ENCODE assay signal across 11 cellular contexts in the genomic region with DNA sequence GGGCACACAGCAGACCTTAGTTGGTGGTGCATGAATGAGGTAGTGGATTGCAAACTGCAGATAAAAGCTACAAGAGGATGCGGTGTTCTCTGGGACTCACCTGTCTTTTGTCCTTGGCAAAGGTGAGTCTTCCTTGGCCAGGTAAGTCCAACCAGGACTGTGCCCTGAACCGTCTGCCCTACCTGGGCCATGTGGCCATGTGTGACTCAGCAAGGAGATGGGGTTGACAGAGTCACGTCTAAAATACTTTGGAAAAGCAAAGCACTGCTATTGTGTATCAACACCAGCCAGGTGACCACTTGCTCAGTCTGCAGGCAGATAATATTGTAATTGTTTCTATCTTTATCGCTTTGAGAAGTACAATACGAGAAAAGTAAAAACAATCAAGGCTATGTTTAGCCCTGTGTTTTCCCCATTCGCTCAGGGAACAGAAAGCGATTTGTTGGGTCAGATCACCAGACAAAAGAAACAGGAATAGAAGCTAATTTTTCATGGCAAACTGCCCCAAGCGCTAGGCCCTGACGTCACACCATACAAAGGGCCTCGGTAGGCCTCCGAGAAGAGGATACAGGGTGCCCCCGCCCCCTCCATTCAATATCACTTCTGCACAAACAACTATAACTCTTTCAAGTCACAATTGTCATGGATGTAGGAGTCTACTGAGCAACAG. TPM values are rescaled to one million over a fixed set of nuclear protein-coding genes. Genes with fewer than 3 reads are reported as not detected.
DNase-seq lines count a peak whose midpoint lies in the region; ATAC-seq and TF ChIP-seq lines count a peak whose summit lies in the region.
"Had no signal": no experiment of that assay in that cellular context is flagged by ENCODE, and none has a peak within 500 bp of the region (broad histone marks: within the 10 kb centered on the region; RNA-seq: fewer than 3 reads in every experiment).

No MANE protein-coding gene starts in this region.

- intact Hi-C loops in esophagus squamous epithelium (cut with DNase I) (no loop called here), aorta (cut with DNase I) (no loop called here)

- WGBS in esophagus squamous epithelium, 2 donors = 69 to 71% methylated on average over 11 to 12 of the region's 12 CpGs
- 21 to 33% methylated on average over 12 of the region's 12 CpGs for WGBS in aorta, 2 donors

- peaks cover 44% of the 10 kb centered on the region for H3K4me1 Mint-ChIP-seq in activated naive CD8-positive, alpha-beta T cell treated with anti-CD3 and anti-CD28 coated beads, Interleukin-2, amount 10 ng/mL, durations not matched to agents 7 days and 5 days
- H3K4me1 Mint-ChIP-seq in activated naive CD8-positive, alpha-beta T cell treated with anti-CD3 and anti-CD28 coated beads for 36 hours = peaks cover 68% of the 10 kb centered on the region
- H3K4me1 Mint-ChIP-seq in neural crest cell = peaks cover 45% of the 10 kb centered on the region

- peak overlapping the region; percentile 58 for H3K27ac Mint-ChIP-seq in activated naive CD8-positive, alpha-beta T cell treated with anti-CD3 and anti-CD28 coated beads, Interleukin-2, amount 10 ng/mL, durations not matched to agents 7 days and 5 days
- H3K27ac Mint-ChIP-seq in activated naive CD8-positive, alpha-beta T cell treated with anti-CD3 and anti-CD28 coated beads for 36 hours = no peak overlapping the region
- H3K27ac Mint-ChIP-seq in neural crest cell (ENCODE audit: unreplicated experiment) = peak overlapping the region; percentile 51

- no peak overlapping the region for H3K4me3 Mint-ChIP-seq in activated naive CD8-positive, alpha-beta T cell treated with anti-CD3 and anti-CD28 coated beads, Interleukin-2, amount 10 ng/mL, durations not matched to agents 7 days and 5 days
- no peak overlapping the region for H3K4me3 Mint-ChIP-seq in activated naive CD8-positive, alpha-beta T cell treated with anti-CD3 and anti-CD28 coated beads for 36 hours
- no peak overlapping the region for H3K4me3 Mint-ChIP-seq in neural crest cell

- no peak for ATAC-seq in activated naive CD8-positive, alpha-beta T cell treated with anti-CD3 and anti-CD28 coated beads, Interleukin-2, amount 10 ng/mL, durations not matched to agents 7 days and 5 days (ENCODE audit: low read depth)
- peak; percentile 47 for ATAC-seq in aorta (ENCODE audit: low FRiP score)
- ATAC-seq: body of pancreas had no signal

- no peaks in the 10 kb centered on the region for H3K9me3 Mint-ChIP-seq in activated naive CD8-positive, alpha-beta T cell treated with anti-CD3 and anti-CD28 coated beads, Interleukin-2, amount 10 ng/mL, durations not matched to agents 7 days and 5 days
- H3K9me3 Mint-ChIP-seq in activated naive CD8-positive, alpha-beta T cell treated with anti-CD3 and anti-CD28 coated beads for 36 hours = no peaks in the 10 kb centered on the region
- H3K9me3 Mint-ChIP-seq in neural crest cell = no peaks in the 10 kb centered on the region

- peak overlapping the region; percentile 27 to 69 (median 56) for H3K27ac ChIP-seq in esophagus squamous epithelium
- no peak overlapping the region for H3K27ac ChIP-seq in aorta (ENCODE audit: low read depth in 1 of 2, low read length in 2 of 2)

- TF ChIP-seq CTCF in esophagus squamous epithelium (IDR thresholded peaks at IDR 0.05) (no peak), neural crest cell (conservative IDR thresholded peaks at IDR 0.05) (no peak)

- H3K27me3 Mint-ChIP-seq in activated naive CD8-positive, alpha-beta T cell treated with anti-CD3 and anti-CD28 coated beads, Interleukin-2, amount 10 ng/mL, durations not matched to agents 7 days and 5 days = no peaks in the 10 kb centered on the region
- H3K27me3 Mint-ChIP-seq in activated naive CD8-positive, alpha-beta T cell treated with anti-CD3 and anti-CD28 coated beads for 36 hours = no peaks in the 10 kb centered on the region
- H3K27me3 Mint-ChIP-seq in neural crest cell (ENCODE audit: low read depth) = no peaks in the 10 kb centered on the region

- TF ChIP-seq POLR2A in esophagus squamous epithelium (IDR thresholded peaks at IDR 0.05) = no peak

- POLR2A ChIA-PET in activated naive CD8-positive, alpha-beta T cell treated with anti-CD3 and anti-CD28 coated beads, Interleukin-2, amount 10 ng/mL, durations not matched to agents 7 days and 5 days (lab: Charles Lee) = interaction anchor here (1.6 to 3.2 kb wide), 3 partner anchors 10 to 32 kb away, joined by 6 to 17 read pairs (median 8); no protein-coding TSS in a partner anchor

- peaks cover 3 to 48% (median 9%) of the 10 kb centered on the region in 3 donors for H3K36me3 ChIP-seq in esophagus squamous epithelium
- H3K36me3 ChIP-seq in aorta (ENCODE audit: control insufficient read depth in 1 of 2, insufficient read depth in 2 of 2, low read length in 1 of 2) = peaks cover 0 to 2% of the 10 kb centered on the region in 2 donors

- H3K4me3 ChIP-seq in esophagus squamous epithelium (no peak overlapping the region), aorta (ENCODE audit: low read length in 2 of 2) (no peak overlapping the region)
- H3K4me3 ChIP-seq: body of pancreas, Peyer's patch had no signal

- H3K4me1 ChIP-seq in esophagus squamous epithelium = peaks cover 8 to 89% (median 21%) of the 10 kb centered on the region in 3 donors
- no peaks in the 10 kb centered on the region for H3K4me1 ChIP-seq in aorta (ENCODE audit: control insufficient read depth in 1 of 2, insufficient read depth in 2 of 2, low read length in 2 of 2)

- no peaks in the 10 kb centered on the region for H3K27me3 ChIP-seq in esophagus squamous epithelium
- no peaks in the 10 kb centered on the region for H3K27me3 ChIP-seq in aorta (ENCODE audit: control insufficient read depth in 1 of 2, insufficient read depth in 2 of 2, low read length in 1 of 2)
- H3K27me3 ChIP-seq: body of pancreas, Peyer's patch had no signal

- no peak for DNase-seq in activated naive CD8-positive, alpha-beta T cell treated with anti-CD3 and anti-CD28 coated beads, Interleukin-2, amount 10 ng/mL, durations not matched to agents 7 days and 5 days
- no peak for DNase-seq in activated naive CD8-positive, alpha-beta T cell treated with anti-CD3 and anti-CD28 coated beads for 36 hours
- no peak for DNase-seq in esophagus squamous epithelium (lab: John Stamatoyannopoulos, UW)
- DNase-seq in neural crest cell (ENCODE audit: low read depth, low spot score) = no peak
- peak in 1 of 2 donors; percentile 87 for DNase-seq in aorta
- no peak for DNase-seq in activated gamma-delta T cell (lab: John Stamatoyannopoulos, UW)
- no peak for DNase-seq in NCI-H226
- no peak for DNase-seq in SK-N-DZ (ENCODE audit: low spot score)
- DNase-seq: NCI-H1092, Peyer's patch had no signal

- H3K36me3 Mint-ChIP-seq in activated naive CD8-positive, alpha-beta T cell treated with anti-CD3 and anti-CD28 coated beads, Interleukin-2, amount 10 ng/mL, durations not matched to agents 7 days and 5 days = peaks cover 33% of the 10 kb centered on the region
- peaks cover 15% of the 10 kb centered on the region for H3K36me3 Mint-ChIP-seq in activated naive CD8-positive, alpha-beta T cell treated with anti-CD3 and anti-CD28 coated beads for 36 hours
- H3K36me3 Mint-ChIP-seq in neural crest cell (ENCODE audit: low read depth) = peaks cover 5% of the 10 kb centered on the region

- no peaks in the 10 kb centered on the region for H3K9me3 ChIP-seq in esophagus squamous epithelium
- no peaks in the 10 kb centered on the region for H3K9me3 ChIP-seq in aorta (ENCODE audit: control insufficient read depth, low read length)
- H3K9me3 ChIP-seq: body of pancreas, Peyer's patch had no signal

RNA-seq across cellular contexts. Expression of gene FAM53B, which starts 57.3 kb away (rescaled TPM):
- 10 to 100 TPM; 29.8 to 33.0 TPM for total RNA-seq in activated naive CD8-positive, alpha-beta T cell treated with anti-CD3 and anti-CD28 coated beads, Interleukin-2, amount 10 ng/mL, durations not matched to agents 7 days and 5 days
- total RNA-seq in activated naive CD8-positive, alpha-beta T cell treated with anti-CD3 and anti-CD28 coated beads for 36 hours = 1 to 10 TPM; 8.7 to 9.6 TPM
- total RNA-seq in esophagus squamous epithelium (10 to 100 TPM; 27.4 to 54.2 (median 31.5) TPM), neural crest cell (41.3 TPM in 2 replicates), aorta (10 to 100 TPM; 13.4 to 20.6 TPM)
- 1 to 10 TPM; 5.1 to 5.9 TPM for polyA plus RNA-seq in aorta
- 17.1 and 21.9 TPM in 2 replicates for polyA plus RNA-seq in SK-N-DZ (2014; cell fraction: cytosol; rRNA removed)
- polyA plus RNA-seq in SK-N-DZ (2014; cell fraction: nucleus; rRNA removed) = 15.9 and 19.3 TPM in 2 replicates

Comparison
In these comparisons a context has a peak if more than half of its experiments do, and no peak if none do; other contexts are left out.
1. H3K27ac ChIP-seq: peak in esophagus squamous epithelium (4 of 4); none in aorta (0 of 2).